In the genomic region with DNA sequence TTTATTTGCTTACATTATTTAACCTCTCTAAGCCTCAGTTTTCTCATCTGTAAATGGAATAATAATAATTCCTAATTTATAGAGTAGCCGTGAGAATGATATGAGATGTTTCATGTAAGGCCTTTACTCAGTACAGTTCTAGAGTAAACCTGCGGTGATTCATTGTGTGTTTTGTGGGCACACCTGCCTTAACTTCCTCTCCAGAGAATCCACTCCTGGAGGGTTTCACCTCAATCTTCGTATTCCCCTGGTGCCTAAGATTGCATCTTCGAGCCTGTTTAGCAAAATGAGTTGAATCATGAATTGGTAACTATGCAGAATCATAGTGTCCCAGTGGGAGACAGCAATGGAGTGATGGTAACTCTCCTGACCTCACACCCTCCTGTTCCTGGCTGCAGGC, we compare ENCODE assay signal across 20 cellular contexts. TPM values are rescaled to one million over a fixed set of nuclear protein-coding genes. Genes with fewer than 3 reads are reported as not detected.
DNase-seq lines count a peak whose midpoint lies in the region; ATAC-seq and TF ChIP-seq lines count a peak whose summit lies in the region.
"Had no signal": no experiment of that assay in that cellular context is flagged by ENCODE, and none has a peak within 500 bp of the region (broad histone marks: within the 10 kb centered on the region; RNA-seq: fewer than 3 reads in every experiment).

No MANE protein-coding gene starts in this region.

- peak overlapping the region; percentile 69 for H3K27ac Mint-ChIP-seq in neural progenitor cell
- H3K27ac Mint-ChIP-seq in activated CD8-positive, alpha-beta T cell treated with anti-CD3 and anti-CD28 coated beads for 36 hours, result no peak overlapping the region
- no peak overlapping the region for H3K27ac Mint-ChIP-seq in activated T-cell treated with anti-CD3 and anti-CD28 coated beads, Interleukin-2, amount 50 U/mL, for 24 hours
- H3K27ac Mint-ChIP-seq: B cell; CD4-positive, alpha-beta T cell; CD8-positive, alpha-beta T cell had no signal

- H3F3A ChIP-seq in PC-9 (ENCODE audit: insufficient read depth, low read depth), result peaks cover 58% of the 10 kb centered on the region
- H3F3A ChIP-seq in neural progenitor cell (ENCODE audit: low read depth), result no peaks in the 10 kb centered on the region

- H3K9me3 Mint-ChIP-seq in neural progenitor cell, result peaks cover 3% of the 10 kb centered on the region
- no peaks in the 10 kb centered on the region for H3K9me3 Mint-ChIP-seq in activated CD8-positive, alpha-beta T cell treated with anti-CD3 and anti-CD28 coated beads for 36 hours
- H3K9me3 Mint-ChIP-seq in activated T-cell treated with anti-CD3 and anti-CD28 coated beads, Interleukin-2, amount 50 U/mL, for 24 hours, result no peaks in the 10 kb centered on the region
- H3K9me3 Mint-ChIP-seq: CD4-positive, alpha-beta T cell; CD8-positive, alpha-beta T cell had no signal

- DNase-seq in Karpas-422 (peak; percentile 50), PC-9 (peak in 1 of 2 experiments; percentile 72), epithelial cell of esophagus (ENCODE audit: low read depth) (peak; percentile 54), neural progenitor cell (ENCODE audit: low spot score) (no peak), head of caudate nucleus (no peak), NCI-H82 treated with DMSO at 0.1 percent for 48 hours (lab: John Stamatoyannopoulos, UW; ENCODE audit: unreplicated experiment) (no peak)
- no peak for DNase-seq in activated CD8-positive, alpha-beta T cell treated with anti-CD3 and anti-CD28 coated beads for 36 hours
- no peak for DNase-seq in activated T-cell treated with anti-CD3 and anti-CD28 coated beads, Interleukin-2, amount 50 U/mL, for 24 hours
- DNase-seq: AML-193; Caco-2; Calu3; CD4-positive, alpha-beta T cell; CD8-positive, alpha-beta T cell; DMS79 treated with DMSO at 0.1 percent for 48 hours; GF-D8 had no signal

- intact Hi-C loops in PC-9 (cut with micrococcal nuclease; ENCODE audit: unreplicated experiment), result loop anchor here (5.0 kb wide), 1 partner anchor 37 kb away; no protein-coding TSS in a partner anchor
- intact Hi-C loops in activated CD8-positive, alpha-beta T cell treated with anti-CD3 and anti-CD28 coated beads for 36 hours (cut with micrococcal nuclease), result no loop called here
- intact Hi-C loops in head of caudate nucleus (cut with DNase I), result no loop called here

- H2AFZ ChIP-seq in Karpas-422 (ENCODE audit: low read length) (no peak overlapping the region), PC-9 (no peak overlapping the region), neural progenitor cell (replicated peaks) (no peak overlapping the region)

- CTCF ChIA-PET in PC-9 (lab: Charles Lee), result no interaction called here
- CTCF ChIA-PET in activated CD8-positive, alpha-beta T cell treated with anti-CD3 and anti-CD28 coated beads for 36 hours (lab: Charles Lee), result no interaction called here

- no peaks in the 10 kb centered on the region for H3K27me3 ChIP-seq in Karpas-422 (ENCODE audit: low read length)
- no peaks in the 10 kb centered on the region for H3K27me3 ChIP-seq in PC-9 (ENCODE audit: insufficient read depth, low read depth)
- no peaks in the 10 kb centered on the region for H3K27me3 ChIP-seq in neural progenitor cell
- H3K27me3 ChIP-seq: BLaER1 treated with 17β-estradiol and CSF1 and Interleukin-3, amounts not matched to agents 10 nM and 100 nM had no signal

- no peaks in the 10 kb centered on the region for H3K36me3 Mint-ChIP-seq in neural progenitor cell
- no peaks in the 10 kb centered on the region for H3K36me3 Mint-ChIP-seq in activated CD8-positive, alpha-beta T cell treated with anti-CD3 and anti-CD28 coated beads for 36 hours (ENCODE audit: low read depth)
- H3K36me3 Mint-ChIP-seq in activated T-cell treated with anti-CD3 and anti-CD28 coated beads, Interleukin-2, amount 50 U/mL, for 24 hours (ENCODE audit: low read depth), result no peaks in the 10 kb centered on the region
- H3K36me3 Mint-ChIP-seq: CD8-positive, alpha-beta T cell had no signal

- H3K27ac ChIP-seq in Karpas-422 (ENCODE audit: low read length) (no peak overlapping the region), PC-9 (peak overlapping the region; percentile 91), neural progenitor cell (no peak overlapping the region)
- H3K27ac ChIP-seq: 22Rv1; A549; BLaER1 treated with 17β-estradiol and CSF1 and Interleukin-3, amounts not matched to agents 10 nM and 100 nM; C4-2B had no signal

- ATAC-seq in activated CD8-positive, alpha-beta T cell treated with anti-CD3 and anti-CD28 coated beads for 36 hours, result no peak
- ATAC-seq: A549; CD8-positive, alpha-beta T cell had no signal

- POLR2A ChIA-PET in PC-9 (lab: Charles Lee; ENCODE audit: unreplicated experiment), result interaction anchor here (0.6 kb wide), 1 partner anchor 217 kb away, joined by 3 read pairs; no protein-coding TSS in a partner anchor
- POLR2A ChIA-PET in activated CD8-positive, alpha-beta T cell treated with anti-CD3 and anti-CD28 coated beads for 36 hours (lab: Charles Lee), result no interaction called here

- H3K9me3 ChIP-seq in Karpas-422 (ENCODE audit: low read length) (no peaks in the 10 kb centered on the region), PC-9 (ENCODE audit: insufficient read depth, low read depth) (no peaks in the 10 kb centered on the region), neural progenitor cell (ENCODE audit: low read depth) (no peaks in the 10 kb centered on the region)
- H3K9me3 ChIP-seq: A549; BLaER1 treated with 17β-estradiol and CSF1 and Interleukin-3, amounts not matched to agents 10 nM and 100 nM; Caco-2 had no signal

- BruUV-seq in PC-9 (replicated peaks; lab: Mats Ljungman, UMichigan), result no TSS peak

- H4K20me1 ChIP-seq in Karpas-422 (ENCODE audit: insufficient read depth, low read depth, low read length), result no peaks in the 10 kb centered on the region; the same call in 1 of the 2 replicates
- no peaks in the 10 kb centered on the region for H4K20me1 ChIP-seq in PC-9 (ENCODE audit: insufficient read depth)
- H4K20me1 ChIP-seq in neural progenitor cell (ENCODE audit: low read depth), result no peaks in the 10 kb centered on the region
- H4K20me1 ChIP-seq: BLaER1 treated with 17β-estradiol and CSF1 and Interleukin-3, amounts not matched to agents 10 nM and 100 nM had no signal

- H3K9me2 ChIP-seq in Karpas-422 (replicated peaks; ENCODE audit: insufficient read depth, low read length) (no peaks in the 10 kb centered on the region), PC-9 (ENCODE audit: insufficient read depth) (no peaks in the 10 kb centered on the region)

- H3K9ac ChIP-seq in Karpas-422 (ENCODE audit: low read length), result no peak overlapping the region
- no peak overlapping the region for H3K9ac ChIP-seq in neural progenitor cell
- H3K9ac ChIP-seq: BLaER1 treated with 17β-estradiol and CSF1 and Interleukin-3, amounts not matched to agents 10 nM and 100 nM had no signal

- TF ChIP-seq CTCF in PC-9 (conservative IDR thresholded peaks at IDR 0.05) (no peak), epithelial cell of esophagus (IDR thresholded peaks at IDR 0.05; ENCODE audit: insufficient read depth, low read depth, low read length, missing control alignments) (no peak), neural progenitor cell (IDR thresholded peaks at IDR 0.05) (no peak)
- no peak for TF ChIP-seq CTCF in activated CD8-positive, alpha-beta T cell treated with anti-CD3 and anti-CD28 coated beads for 36 hours (IDR thresholded peaks at IDR 0.05)

- H3K27me3 Mint-ChIP-seq in neural progenitor cell (ENCODE audit: insufficient read depth, low read depth), result peaks cover 3% of the 10 kb centered on the region
- H3K27me3 Mint-ChIP-seq in activated CD8-positive, alpha-beta T cell treated with anti-CD3 and anti-CD28 coated beads for 36 hours, result peaks cover 13% of the 10 kb centered on the region
- H3K27me3 Mint-ChIP-seq in activated T-cell treated with anti-CD3 and anti-CD28 coated beads, Interleukin-2, amount 50 U/mL, for 24 hours, result peaks cover 22% of the 10 kb centered on the region

- H3K4me2 ChIP-seq in Karpas-422 (ENCODE audit: low read depth, low read length, poor library complexity, severe bottlenecking), result no peak overlapping the region
- H3K4me2 ChIP-seq in PC-9, result peak overlapping the region; percentile 83
- H3K4me2 ChIP-seq in neural progenitor cell, result no peak overlapping the region
- H3K4me2 ChIP-seq: A549; BLaER1 treated with 17β-estradiol and CSF1 and Interleukin-3, amounts not matched to agents 10 nM and 100 nM had no signal

- H3K79me2 ChIP-seq in Karpas-422 (ENCODE audit: low read length) (no peaks in the 10 kb centered on the region), PC-9 (ENCODE audit: low read depth) (peaks cover 31% of the 10 kb centered on the region), neural progenitor cell (ENCODE audit: low read depth) (no peaks in the 10 kb centered on the region)

- H3K4me1 ChIP-seq in Karpas-422 (ENCODE audit: low read length) (peaks cover 9% of the 10 kb centered on the region), PC-9 (replicated peaks; ENCODE audit: insufficient read depth) (peaks cover 71% of the 10 kb centered on the region), neural progenitor cell (no peaks in the 10 kb centered on the region)
- H3K4me1 ChIP-seq: Caco-2 had no signal

- H3K36me3 ChIP-seq in Karpas-422 (ENCODE audit: insufficient read depth, low read length) (no peaks in the 10 kb centered on the region), PC-9 (ENCODE audit: low read depth) (peaks cover 8% of the 10 kb centered on the region; the same call in 1 of the 2 replicates), neural progenitor cell (no peaks in the 10 kb centered on the region)
- H3K36me3 ChIP-seq: BLaER1 treated with 17β-estradiol and CSF1 and Interleukin-3, amounts not matched to agents 10 nM and 100 nM had no signal

- peaks cover 13% of the 10 kb centered on the region for H3K4me1 Mint-ChIP-seq in neural progenitor cell
- no peaks in the 10 kb centered on the region for H3K4me1 Mint-ChIP-seq in activated CD8-positive, alpha-beta T cell treated with anti-CD3 and anti-CD28 coated beads for 36 hours (ENCODE audit: low read depth)
- no peaks in the 10 kb centered on the region for H3K4me1 Mint-ChIP-seq in activated T-cell treated with anti-CD3 and anti-CD28 coated beads, Interleukin-2, amount 50 U/mL, for 24 hours (ENCODE audit: low read depth)
- H3K4me1 Mint-ChIP-seq: B cell had no signal

- H3K4me3 ChIP-seq in Karpas-422 (ENCODE audit: low read length) (no peak overlapping the region), PC-9 (peak overlapping the region; percentile 73; the same call in 1 of the 2 replicates), epithelial cell of esophagus (ENCODE audit: low read length) (no peak overlapping the region), neural progenitor cell (no peak overlapping the region)
- H3K4me3 ChIP-seq: A549; BLaER1 treated with 17β-estradiol and CSF1 and Interleukin-3, amounts not matched to agents 10 nM and 100 nM had no signal

- no peak overlapping the region for H3K4me3 Mint-ChIP-seq in neural progenitor cell
- no peak overlapping the region for H3K4me3 Mint-ChIP-seq in activated CD8-positive, alpha-beta T cell treated with anti-CD3 and anti-CD28 coated beads for 36 hours
- H3K4me3 Mint-ChIP-seq in activated T-cell treated with anti-CD3 and anti-CD28 coated beads, Interleukin-2, amount 50 U/mL, for 24 hours, result no peak overlapping the region
- H3K4me3 Mint-ChIP-seq: B cell; CD4-positive, alpha-beta T cell; CD8-positive, alpha-beta T cell had no signal

RNA-seq across cellular contexts. Expression of a gene that starts 52.3 kb away (rescaled TPM):
- not detected in 2 replicates for total RNA-seq in Karpas-422 (2014; rRNA removed; shearing (Covaris generic); ENCODE audit: low replicate concordance)
- total RNA-seq in PC-9 (2021) (10.6 and 11.6 TPM in 2 replicates), neural progenitor cell (ENCODE audit: low replicate concordance) (0.09 and 0.28 TPM in 2 replicates)
- total RNA-seq in activated CD8-positive, alpha-beta T cell treated with anti-CD3 and anti-CD28 coated beads for 36 hours, result not detected
- total RNA-seq: B cell; CD4-positive, alpha-beta T cell; CD8-positive, alpha-beta T cell had no signal

Comparison
In these comparisons a context has a peak if more than half of its experiments do, and no peak if none do; other contexts are left out.
1. DNase-seq: peak in Karpas-422 (single experiment) and epithelial cell of esophagus (single experiment); none in neural progenitor cell (single experiment), activated CD8-positive, alpha-beta T cell treated with anti-CD3 and anti-CD28 coated beads for 36 hours (single experiment), head of caudate nucleus (0 of 42), activated T-cell treated with anti-CD3 and anti-CD28 coated beads, Interleukin-2, amount 50 U/mL, for 24 hours (single experiment) and NCI-H82 treated with DMSO at 0.1 percent for 48 hours (single experiment).